Comparison of ENCODE assay signal across 1 cellular context in the genomic region with DNA sequence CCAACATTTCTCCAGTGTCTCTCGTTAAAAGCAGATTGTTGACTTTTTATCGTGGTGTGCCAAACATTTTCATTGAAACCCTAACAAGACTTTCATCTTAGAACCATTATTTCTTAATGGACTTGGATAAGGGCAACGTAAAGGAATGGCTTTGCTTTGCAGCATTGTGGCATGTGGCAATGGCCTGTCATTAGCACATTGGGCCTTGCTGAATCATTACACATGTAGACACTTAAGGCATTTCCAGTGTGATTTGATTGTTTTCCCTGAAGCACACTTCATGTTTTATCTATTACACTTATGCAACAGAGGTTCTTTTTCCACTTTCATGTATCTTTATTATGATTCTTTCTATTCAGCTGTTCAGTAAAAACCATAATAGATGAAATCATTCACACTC.
TF ChIP-seq lines count a peak whose summit lies in the region.

No MANE protein-coding gene starts in this region.

TF ChIP-seq in H1, 55 proteins besides CTCF, POLR2A, EP300 and RAD21 (continued from another document):
- TF ChIP-seq TAF1 (IDR thresholded peaks at IDR 0.05; ENCODE audit: low read depth, low read length) (no peak), CHD1 (IDR thresholded peaks at IDR 0.05; ENCODE audit: low read depth, low read length) (no peak), SP1 (IDR thresholded peaks at IDR 0.05; ENCODE audit: low read depth, low read length) (no peak), SIX5 (IDR thresholded peaks at IDR 0.05; ENCODE audit: low read depth, low read length) (no peak), SP4 (IDR thresholded peaks at IDR 0.05; ENCODE audit: low read length) (no peak), BCL11A (IDR thresholded peaks at IDR 0.05; ENCODE audit: low read depth in 2 of 2, low read length in 2 of 2) (no peak), EZH2 (IDR thresholded peaks at IDR 0.05; ENCODE audit: low read depth, low read length, severe bottlenecking) (no peak), NANOG (IDR thresholded peaks at IDR 0.05; ENCODE audit: insufficient read depth, low read depth, low read length, poor library complexity, severe bottlenecking) (no peak)
TF ChIP-seq in H1: peak in this region for 0.
